ENCODE assay signal across 10 cellular contexts in genomic region chr15:75947117-75947516, GRCh38. TPM values are rescaled to one million over a fixed set of nuclear protein-coding genes. Genes with fewer than 3 reads are reported as not detected.
DNase-seq lines count a peak whose midpoint lies in the region; ATAC-seq lines count a peak whose summit lies in the region.
"Had no signal": no experiment of that assay in that cellular context is flagged by ENCODE, and none has a peak within 500 bp of the region (broad histone marks: within the 10 kb centered on the region; RNA-seq: fewer than 3 reads in every experiment).

No MANE protein-coding gene starts in this region.

- no peaks in the 10 kb centered on the region for H3K36me3 Mint-ChIP-seq in activated T-helper 17 cell treated with anti-CD3 and anti-CD28 coated beads, Interleukin-2, amount 50 U/mL, for 72 hours (ENCODE audit: low read depth)

- DNase-seq in ACHN = peak; percentile 27
- DNase-seq in HPDE6-E6E7 (ENCODE audit: extremely low spot score) = peak; percentile 75
- DNase-seq in glomerular visceral epithelial cell (ENCODE audit: extremely low spot score) = peak; percentile 52
- DNase-seq in hepatic stellate cell (ENCODE audit: low spot score) = no peak
- DNase-seq in UCSD-AML1 (lab: John Stamatoyannopoulos, UW; ENCODE audit: unreplicated experiment) = no peak
- DNase-seq in LoVo (ENCODE audit: low spot score) = no peak
- DNase-seq in cerebellum (ENCODE audit: low spot score) = no peak
- DNase-seq: activated CD8-positive, alpha-beta memory T cell treated with anti-CD3 and anti-CD28 coated beads, Interleukin-2, amount 10 ng/mL, durations not matched to agents 7 days and 5 days; MM.1S had no signal

- H3K4me3 Mint-ChIP-seq in activated T-helper 17 cell treated with anti-CD3 and anti-CD28 coated beads, Interleukin-2, amount 50 U/mL, for 72 hours = no peak overlapping the region
- H3K4me3 Mint-ChIP-seq: activated CD8-positive, alpha-beta memory T cell treated with anti-CD3 and anti-CD28 coated beads, Interleukin-2, amount 10 ng/mL, durations not matched to agents 7 days and 5 days had no signal

- ATAC-seq in activated T-helper 17 cell treated with anti-CD3 and anti-CD28 coated beads, Interleukin-2, amount 50 U/mL, for 72 hours (replicated peaks) = peak; percentile 79
- ATAC-seq: activated CD8-positive, alpha-beta memory T cell treated with anti-CD3 and anti-CD28 coated beads, Interleukin-2, amount 10 ng/mL, durations not matched to agents 7 days and 5 days had no signal

- H3K9me3 Mint-ChIP-seq in activated T-helper 17 cell treated with anti-CD3 and anti-CD28 coated beads, Interleukin-2, amount 50 U/mL, for 72 hours = no peaks in the 10 kb centered on the region

- in situ Hi-C loops in ACHN (cut with HindIII; ENCODE audit: low pct_ligation_motif_present, low pct_unique_long_range_greater_than_20kb, low sequenced_read_pairs) = no loop called here

- no peak overlapping the region for H3K27ac Mint-ChIP-seq in activated T-helper 17 cell treated with anti-CD3 and anti-CD28 coated beads, Interleukin-2, amount 50 U/mL, for 72 hours
- H3K27ac Mint-ChIP-seq: activated CD8-positive, alpha-beta memory T cell treated with anti-CD3 and anti-CD28 coated beads, Interleukin-2, amount 10 ng/mL, durations not matched to agents 7 days and 5 days had no signal

- peaks cover 37% of the 10 kb centered on the region for H3K27me3 Mint-ChIP-seq in activated T-helper 17 cell treated with anti-CD3 and anti-CD28 coated beads, Interleukin-2, amount 50 U/mL, for 72 hours

- no peaks in the 10 kb centered on the region for H3K4me1 Mint-ChIP-seq in activated T-helper 17 cell treated with anti-CD3 and anti-CD28 coated beads, Interleukin-2, amount 50 U/mL, for 72 hours

RNA-seq across cellular contexts. Expression of gene FBXO22, which starts 43.4 kb away (rescaled TPM):
- total RNA-seq in activated T-helper 17 cell treated with anti-CD3 and anti-CD28 coated beads, Interleukin-2, amount 50 U/mL, for 72 hours = 10 to 100 TPM; 36.8 to 55.1 TPM
- 25.1 TPM for total RNA-seq in cerebellum

Comparison
In these comparisons a context has a peak if more than half of its experiments do, and no peak if none do; other contexts are left out.
1. DNase-seq: peak in ACHN (single experiment), HPDE6-E6E7 (single experiment) and glomerular visceral epithelial cell (single experiment); none in hepatic stellate cell (single experiment), UCSD-AML1 (single experiment), LoVo (single experiment) and cerebellum (single experiment).